ENCODE assay signal across 14 cellular contexts in the genomic region with DNA sequence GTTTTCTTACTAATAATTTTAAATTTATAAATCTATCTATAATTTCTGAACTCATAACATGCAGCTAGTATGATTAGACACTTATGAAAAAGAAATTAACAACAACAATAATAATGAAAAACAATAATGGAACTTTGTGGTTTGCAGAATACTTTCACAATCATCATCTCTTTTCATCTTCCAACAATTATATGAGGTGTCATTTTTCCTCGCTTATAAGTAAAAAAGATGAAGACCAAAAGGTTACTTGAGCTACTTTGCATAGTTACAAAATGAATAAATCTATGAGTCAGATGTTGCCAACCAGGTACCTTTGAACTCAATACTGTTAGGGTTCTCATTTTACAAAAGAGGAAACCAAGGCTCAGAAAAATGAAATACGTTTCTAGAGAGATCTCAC.
DNase-seq lines count a peak whose midpoint lies in the region; ATAC-seq and TF ChIP-seq lines count a peak whose summit lies in the region.
"Had no signal": no experiment of that assay in that cellular context is flagged by ENCODE, and none has a peak within 500 bp of the region (broad histone marks: within the 10 kb centered on the region; RNA-seq: fewer than 3 reads in every experiment).

No MANE protein-coding gene starts in this region.

- peak overlapping the region; percentile 48 for H3K4me2 ChIP-seq in PC-3 (ENCODE audit: low read length)
- H3K4me2 ChIP-seq: SK-N-SH had no signal

- H3F3A ChIP-seq in PC-3 (ENCODE audit: low read length, unreplicated experiment) = no peaks in the 10 kb centered on the region

- no peaks in the 10 kb centered on the region for H3K9me2 ChIP-seq in PC-3 (replicated peaks; ENCODE audit: low read length)
- H3K9me2 ChIP-seq: SK-N-SH had no signal

- H3K4me3 ChIP-seq in PC-3 (ENCODE audit: low read length) = no peak overlapping the region
- H3K4me3 ChIP-seq: colonic mucosa, skin epidermis had no signal

- DNase-seq in PC-3 (peak; percentile 8), OCI-M1 (lab: John Stamatoyannopoulos, UW) (no peak), DMS 273 (lab: John Stamatoyannopoulos, UW; ENCODE audit: unreplicated experiment) (no peak), NCI-H1092 treated with DMSO at 0.1 percent for 48 hours (lab: John Stamatoyannopoulos, UW) (no peak), SIG-M5 (lab: John Stamatoyannopoulos, UW) (no peak)
- DNase-seq: activated naive CD4-positive, alpha-beta T cell treated with anti-CD3 and anti-CD28 coated beads for 36 hours; CD8-positive, alpha-beta T cell; colonic mucosa; naive thymus-derived CD8-positive, alpha-beta T cell; SK-N-SH had no signal

- no peak overlapping the region for H3K27ac ChIP-seq in PC-3 (ENCODE audit: low read length)
- H3K27ac ChIP-seq: colonic mucosa, skin epidermis had no signal

- intact Hi-C loops in PC-3 (cut with micrococcal nuclease) = no loop called here

- peaks cover 6% of the 10 kb centered on the region for H3K4me1 ChIP-seq in PC-3 (ENCODE audit: insufficient read depth, low read length)
- H3K4me1 ChIP-seq: colonic mucosa had no signal

- no peaks in the 10 kb centered on the region for H3K27me3 ChIP-seq in PC-3 (ENCODE audit: low read length)
- H3K27me3 ChIP-seq: colonic mucosa had no signal

- H3K36me3 ChIP-seq in PC-3 (ENCODE audit: low read depth, low read length) = no peaks in the 10 kb centered on the region
- H3K36me3 ChIP-seq: colonic mucosa had no signal

- no peaks in the 10 kb centered on the region for H3K79me2 ChIP-seq in PC-3 (ENCODE audit: low read length)

- H3K9ac ChIP-seq in PC-3 (ENCODE audit: low read length) = no peak overlapping the region
- H3K9ac ChIP-seq: SK-N-SH had no signal

- no peak overlapping the region for H2AFZ ChIP-seq in PC-3 (ENCODE audit: low read length)

- no TSS peak for BruUV-seq in PC-3 (replicated peaks; lab: Mats Ljungman, UMichigan)

- ATAC-seq in GM18858 (IDR thresholded peaks at IDR 0.05; ENCODE audit: unreplicated experiment) (peak; percentile 96), GM21390 (IDR thresholded peaks at IDR 0.05; ENCODE audit: unreplicated experiment) (peak; percentile 94), HG02973 (IDR thresholded peaks at IDR 0.05; ENCODE audit: unreplicated experiment) (peak; percentile 92), PC-3 (no peak)
- ATAC-seq: CD8-positive, alpha-beta T cell; naive thymus-derived CD8-positive, alpha-beta T cell had no signal

- CTCF ChIA-PET in PC-3 (lab: Charles Lee) = no interaction called here

- no peaks in the 10 kb centered on the region for H4K20me1 ChIP-seq in PC-3 (ENCODE audit: low read length)

- POLR2A ChIA-PET in PC-3 (lab: Charles Lee; ENCODE audit: unreplicated experiment) = interaction anchor here (0.7 kb wide), 1 partner anchor 1934 kb away, joined by 3 read pairs; a partner anchor contains a TSS

- H3K9me3 ChIP-seq in PC-3 (ENCODE audit: low read length) = no peaks in the 10 kb centered on the region
- H3K9me3 ChIP-seq: colonic mucosa, SK-N-SH had no signal

- TF ChIP-seq CTCF in PC-3 (conservative IDR thresholded peaks at IDR 0.05; ENCODE audit: low read depth, low read length) = no peak
